In the genomic region with DNA sequence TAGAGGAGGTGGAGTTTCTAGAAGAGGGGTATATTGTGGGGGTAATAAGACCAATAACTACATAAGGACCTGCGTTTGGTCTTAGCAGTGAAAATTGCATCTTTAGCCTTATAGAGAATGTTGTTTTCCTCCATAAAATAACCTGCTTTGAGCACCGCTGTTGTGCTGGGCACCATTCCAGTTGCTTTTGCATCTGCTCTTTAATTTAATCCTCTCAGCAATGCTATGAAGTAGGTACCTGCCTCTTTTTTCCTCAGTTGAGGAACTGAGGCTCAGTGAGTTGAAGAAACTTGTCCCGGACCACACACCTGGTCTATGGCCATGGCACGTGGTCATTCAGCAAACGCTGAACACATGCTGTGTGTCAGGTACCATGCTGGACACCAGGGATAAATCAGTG, we compare ENCODE assay signal across 1 cellular context.
TF ChIP-seq lines count a peak whose summit lies in the region.

No MANE protein-coding gene starts in this region.

TF ChIP-seq in HepG2, 621 proteins besides CTCF, POLR2A, EP300 and RAD21 (continued from another document):
- TF ChIP-seq, protein P1, sequence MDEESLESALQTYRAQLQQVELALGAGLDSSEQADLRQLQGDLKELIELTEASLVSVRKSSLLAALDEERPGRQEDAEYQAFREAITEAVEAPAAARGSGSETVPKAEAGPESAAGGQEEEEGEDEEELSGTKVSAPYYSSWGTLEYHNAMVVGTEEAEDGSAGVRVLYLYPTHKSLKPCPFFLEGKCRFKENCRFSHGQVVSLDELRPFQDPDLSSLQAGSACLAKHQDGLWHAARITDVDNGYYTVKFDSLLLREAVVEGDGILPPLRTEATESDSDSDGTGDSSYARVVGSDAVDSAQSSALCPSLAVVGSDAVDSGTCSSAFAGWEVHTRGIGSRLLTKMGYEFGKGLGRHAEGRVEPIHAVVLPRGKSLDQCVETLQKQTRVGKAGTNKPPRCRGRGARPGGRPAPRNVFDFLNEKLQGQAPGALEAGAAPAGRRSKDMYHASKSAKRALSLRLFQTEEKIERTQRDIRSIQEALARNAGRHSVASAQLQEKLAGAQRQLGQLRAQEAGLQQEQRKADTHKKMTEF (CRISPR knock-in tag; IDR thresholded peaks at IDR 0.05) = no peak
